ENCODE assay signal across 9 cellular contexts in the genomic region with DNA sequence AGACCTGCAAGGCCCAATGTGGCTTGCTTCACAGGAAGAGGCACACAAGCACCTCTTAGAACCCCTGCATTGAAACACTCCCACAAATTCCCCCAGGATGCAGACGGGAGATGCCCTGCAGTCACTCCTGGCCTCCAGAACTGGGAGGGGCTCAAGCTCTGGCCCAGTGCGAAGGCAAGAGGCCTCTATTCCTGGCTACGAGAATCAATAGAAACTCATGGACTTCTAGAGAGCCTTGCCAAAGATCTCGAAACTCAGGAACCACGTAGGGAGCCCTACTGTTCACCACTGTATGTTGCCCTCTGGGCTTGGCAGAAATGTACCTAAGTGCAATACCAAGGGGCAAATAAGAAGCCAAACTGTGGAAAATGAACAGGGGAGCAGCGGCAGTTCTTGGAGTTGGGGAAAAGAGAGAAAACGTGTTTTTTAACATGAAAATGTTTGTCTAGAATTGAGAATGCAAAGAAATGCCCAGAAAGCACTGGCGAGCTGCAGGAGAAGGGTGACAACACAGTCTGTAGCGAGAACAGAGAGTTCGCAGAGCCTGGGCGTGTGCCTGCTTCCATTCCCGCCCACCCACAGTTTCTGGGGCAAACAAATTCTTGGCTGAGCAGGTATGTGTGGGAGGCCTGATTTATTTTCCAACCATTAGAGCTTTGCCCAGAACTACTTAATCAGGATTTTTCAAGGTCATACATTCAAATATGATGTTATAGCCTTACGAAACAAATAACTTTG.
DNase-seq lines count a peak whose midpoint lies in the region; TF ChIP-seq lines count a peak whose summit lies in the region.
"Had no signal": no experiment of that assay in that cellular context is flagged by ENCODE, and none has a peak within 500 bp of the region (broad histone marks: within the 10 kb centered on the region; RNA-seq: fewer than 3 reads in every experiment).

No MANE protein-coding gene starts in this region.

- TF ChIP-seq CTCF in colonic mucosa (IDR thresholded peaks at IDR 0.05) (no peak), transverse colon (IDR thresholded peaks at IDR 0.05) (no peak)

- H3K9ac ChIP-seq in colonic mucosa (ENCODE audit: low read depth in 2 of 2, low read length in 2 of 2) = peak overlapping the region in 1 of 2 donors; percentile 80

- 38 to 47% methylated on average over 5 to 13 of the region's 13 CpGs for WGBS in transverse colon (ENCODE audit: low coverage in 1 of 2), 2 donors

- peak; percentile 76 for DNase-seq in activated effector memory CD4-positive, alpha-beta T cell treated with anti-CD3 and anti-CD28 coated beads, Interleukin-2, amount 50 U/mL, for 16 hours
- no peak for DNase-seq in activated effector memory CD4-positive, alpha-beta T cell treated with Interleukin-2 at 50 U/mL for 16 hours
- DNase-seq in colonic mucosa (peak; percentile 61), mucosa of gallbladder (ENCODE audit: low spot score) (peak; percentile 60), transverse colon (peak; percentile 58), NCI-H748 treated with DMSO at 0.1 percent for 48 hours (lab: John Stamatoyannopoulos, UW) (no peak), SJCRH30 (no peak)
- DNase-seq in NK-92 treated with Interleukin-12 subunit alpha and Interleukin-12 subunit beta, amount 100 ng/mL, for 24 hours (lab: John Stamatoyannopoulos, UW) = no peak
- DNase-seq: KG1 had no signal

- H3K27me3 ChIP-seq in colonic mucosa (no peaks in the 10 kb centered on the region), transverse colon (no peaks in the 10 kb centered on the region), SJCRH30 (no peaks in the 10 kb centered on the region)

- in situ Hi-C loops in transverse colon (cut with MboI; ENCODE audit: low pct_ligation_motif_present in 1 of 4, low pct_unique_long_range_greater_than_20kb in 1 of 4, low sequenced_read_pairs in 3 of 4) = loop anchor here in 1 of 4 donors (10.0 kb wide), 1 partner anchor 90 kb away; no protein-coding TSS in a partner anchor

- no peak for TF ChIP-seq POLR2A in transverse colon (IDR thresholded peaks at IDR 0.05)

- H3K36me3 ChIP-seq in colonic mucosa (no peaks in the 10 kb centered on the region), transverse colon (no peaks in the 10 kb centered on the region), SJCRH30 (no peaks in the 10 kb centered on the region)

- no peak for TF ChIP-seq EP300 in transverse colon (IDR thresholded peaks at IDR 0.05; ENCODE audit: low read depth)

- intact Hi-C loops in colonic mucosa (cut with DNase I) = no loop called here
- intact Hi-C loops in transverse colon (cut with DNase I; ENCODE audit: low total_unique reads) = no loop called here

- peak overlapping the region; percentile 94 for H3K27ac ChIP-seq in colonic mucosa
- peak overlapping the region; percentile 79 to 86 (median 81) for H3K27ac ChIP-seq in transverse colon
- no peak overlapping the region for H3K27ac ChIP-seq in SJCRH30

- no peak overlapping the region for H3K4me3 ChIP-seq in colonic mucosa
- H3K4me3 ChIP-seq in transverse colon = no peak overlapping the region
- H3K4me3 ChIP-seq in SJCRH30 = no peak overlapping the region

- H3K9me3 ChIP-seq in colonic mucosa (no peaks in the 10 kb centered on the region), transverse colon (no peaks in the 10 kb centered on the region), SJCRH30 (replicated peaks) (no peaks in the 10 kb centered on the region)

- H3K4me1 ChIP-seq in colonic mucosa (peaks cover 32% of the 10 kb centered on the region), transverse colon (peaks cover 31 to 94% (median 66%) of the 10 kb centered on the region in 4 donors), SJCRH30 (peaks cover 6% of the 10 kb centered on the region; the same call in 1 of the 2 replicates)

Comparison
In these comparisons a context has a peak if more than half of its experiments do, and no peak if none do; other contexts are left out.
1. DNase-seq: peak in activated effector memory CD4-positive, alpha-beta T cell treated with anti-CD3 and anti-CD28 coated beads, Interleukin-2, amount 50 U/mL, for 16 hours (single experiment), colonic mucosa (single experiment), mucosa of gallbladder (single experiment) and transverse colon (single experiment); none in activated effector memory CD4-positive, alpha-beta T cell treated with Interleukin-2 at 50 U/mL for 16 hours (single experiment), NCI-H748 treated with DMSO at 0.1 percent for 48 hours (single experiment), NK-92 treated with Interleukin-12 subunit alpha and Interleukin-12 subunit beta, amount 100 ng/mL, for 24 hours (single experiment) and SJCRH30 (0 of 2).